In the genomic region with DNA sequence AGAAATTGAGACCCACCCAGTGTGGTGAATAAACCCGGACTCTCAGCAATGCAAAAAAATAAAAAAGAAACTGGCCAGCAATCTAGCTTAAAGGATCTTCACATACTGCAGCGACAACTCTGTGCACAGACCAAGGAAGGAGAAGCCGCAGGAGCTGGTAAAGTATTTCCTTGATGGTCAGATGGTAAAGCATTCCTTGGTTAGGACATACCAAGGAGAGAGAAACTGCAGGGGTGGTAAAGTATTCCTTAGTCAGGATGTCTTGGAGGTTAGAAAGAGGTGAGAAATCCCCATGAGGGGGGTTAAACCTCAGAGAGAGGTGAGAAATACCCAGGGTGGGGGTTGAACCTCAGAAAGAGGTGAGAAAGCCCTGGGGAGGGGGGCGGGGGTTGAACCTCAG, we compare ENCODE assay signal across 20 cellular contexts.
"Had no signal": no experiment of that assay in that cellular context is flagged by ENCODE, and none has a peak within 500 bp of the region (broad histone marks: within the 10 kb centered on the region; RNA-seq: fewer than 3 reads in every experiment).

No MANE protein-coding gene starts in this region.

- H3K27ac ChIP-seq: body of pancreas, dorsolateral prefrontal cortex, spleen had no signal

- H3K9me3 ChIP-seq: body of pancreas had no signal

- DNase-seq: activated B cell treated with CpG ODN at 0.5 μM for 24 hours; activated CD4-positive, alpha-beta T cell treated with anti-CD3 and anti-CD28 coated beads for 4 hours; activated CD8-positive, alpha-beta memory T cell treated with anti-CD3 and anti-CD28 coated beads, Interleukin-2, amount 50 U/mL, for 4 hours; activated naive CD8-positive, alpha-beta T cell treated with anti-CD3 and anti-CD28 coated beads, Interleukin-2, amount 10 ng/mL, durations not matched to agents 7 days and 5 days; amygdala; body of pancreas; central memory CD4-positive, alpha-beta T cell; dorsolateral prefrontal cortex; midbrain; retina; spleen; stimulated activated naive B cell treated with anti-CD40 and anti-IgM and Interleukin-4, amounts not matched to agents 10 μg/mL and 1 μg/mL and 100 μg/mL, for 72 hours had no signal

- H3K4me3 ChIP-seq: body of pancreas, dorsolateral prefrontal cortex, lung, spleen had no signal

- H3K4me1 ChIP-seq: body of pancreas, spleen had no signal

- H3K4me3 Mint-ChIP-seq: activated B cell treated with CpG ODN at 0.5 μM for 24 hours; activated naive CD8-positive, alpha-beta T cell treated with anti-CD3 and anti-CD28 coated beads, Interleukin-2, amount 10 ng/mL, durations not matched to agents 7 days and 5 days; activated T-helper 1 cell treated with anti-CD3 and anti-CD28 coated beads, Interleukin-12 subunit alpha, Interleukin-12 subunit beta, Interleukin-2, Interleukin-4 antibody, amounts not matched to agents 30 ng/mL and 10 ng/mL and 1 ng/mL, durations not matched to agents 14 hours and 24 hours and 36 hours; stimulated activated naive B cell treated with anti-CD40 and anti-IgM and Interleukin-4, amounts not matched to agents 10 μg/mL and 1 μg/mL and 100 μg/mL, for 72 hours; T-helper 2 cell treated with Interferon-gamma antibody and Interleukin-4, amounts not matched to agents 5 μg/mL and 100 μg/mL, for 36 hours had no signal

- ATAC-seq: body of pancreas; left lobe of liver; stimulated activated naive B cell treated with anti-CD40 and anti-IgM and Interleukin-4, amounts not matched to agents 10 μg/mL and 1 μg/mL and 100 μg/mL, for 72 hours had no signal

- H3K36me3 ChIP-seq: spleen had no signal

- H3K27me3 Mint-ChIP-seq: activated B cell treated with CpG ODN at 0.5 μM for 24 hours had no signal

- FAIRE-seq: colon, frontal cortex, TTC549, urothelium cell line had no signal

- H3K36me3 Mint-ChIP-seq: activated naive CD8-positive, alpha-beta T cell treated with anti-CD3 and anti-CD28 coated beads, Interleukin-2, amount 10 ng/mL, durations not matched to agents 7 days and 5 days had no signal

- H3K9me3 Mint-ChIP-seq: activated B cell treated with CpG ODN at 0.5 μM for 24 hours had no signal

- H3K27ac Mint-ChIP-seq: activated B cell treated with CpG ODN at 0.5 μM for 24 hours; activated naive CD8-positive, alpha-beta T cell treated with anti-CD3 and anti-CD28 coated beads, Interleukin-2, amount 10 ng/mL, durations not matched to agents 7 days and 5 days; activated T-helper 1 cell treated with anti-CD3 and anti-CD28 coated beads, Interleukin-12 subunit alpha, Interleukin-12 subunit beta, Interleukin-2, Interleukin-4 antibody, amounts not matched to agents 30 ng/mL and 10 ng/mL and 1 ng/mL, durations not matched to agents 14 hours and 24 hours and 36 hours; T-helper 2 cell treated with Interferon-gamma antibody and Interleukin-4, amounts not matched to agents 5 μg/mL and 100 μg/mL, for 36 hours had no signal

- H3K27me3 ChIP-seq: body of pancreas, spleen had no signal
